Comparison of ENCODE assay signal across 15 cellular contexts in genomic region chr1:207789386-207789785, GRCh38.
"Had no signal": no experiment of that assay in that cellular context is flagged by ENCODE, and none has a peak within 500 bp of the region (broad histone marks: within the 10 kb centered on the region; RNA-seq: fewer than 3 reads in every experiment).

No MANE protein-coding gene starts in this region.

- H3K4me3 ChIP-seq: colonic mucosa, gastroesophageal sphincter, heart left ventricle, ovary had no signal

- ATAC-seq: activated CD8-positive, alpha-beta T cell treated with anti-CD3 and anti-CD28 coated beads for 36 hours; gastroesophageal sphincter; heart left ventricle; natural killer cell; sciatic nerve; stimulated activated naive B cell treated with anti-CD40 and anti-IgM and Interleukin-4, amounts not matched to agents 10 μg/mL and 1 μg/mL and 100 μg/mL, for 72 hours had no signal

- H3K27me3 ChIP-seq: colonic mucosa, gastroesophageal sphincter, heart left ventricle, ovary had no signal

- H3K4me1 ChIP-seq: colonic mucosa, gastroesophageal sphincter, heart left ventricle had no signal

- DNase-seq: activated CD4-positive, alpha-beta T cell treated with anti-CD3 and anti-CD28 coated beads for 48 hours; activated CD4-positive, CD25-positive, alpha-beta regulatory T cell; activated CD8-positive, alpha-beta T cell treated with anti-CD3 and anti-CD28 coated beads for 36 hours; activated naive CD4-positive, alpha-beta T cell treated with Interleukin-2 at 50 U/mL for 16 hours; activated T-cell treated with anti-CD3 and anti-CD28 coated beads, Interleukin-2, amount 50 U/mL, for 1 hour; aorta; colonic mucosa; endodermal cell; heart left ventricle; immature natural killer cell; natural killer cell; ovary; stimulated activated naive B cell treated with anti-CD40 and anti-IgM and Interleukin-4, amounts not matched to agents 10 μg/mL and 1 μg/mL and 100 μg/mL, for 72 hours had no signal

- H3K36me3 ChIP-seq: colonic mucosa, ovary had no signal

- H3K9me3 ChIP-seq: colonic mucosa, gastroesophageal sphincter, heart left ventricle, ovary had no signal

- H3K27ac ChIP-seq: colonic mucosa, gastroesophageal sphincter, heart left ventricle, ovary had no signal
